ENCODE assay signal across 1 cellular context in the genomic region with DNA sequence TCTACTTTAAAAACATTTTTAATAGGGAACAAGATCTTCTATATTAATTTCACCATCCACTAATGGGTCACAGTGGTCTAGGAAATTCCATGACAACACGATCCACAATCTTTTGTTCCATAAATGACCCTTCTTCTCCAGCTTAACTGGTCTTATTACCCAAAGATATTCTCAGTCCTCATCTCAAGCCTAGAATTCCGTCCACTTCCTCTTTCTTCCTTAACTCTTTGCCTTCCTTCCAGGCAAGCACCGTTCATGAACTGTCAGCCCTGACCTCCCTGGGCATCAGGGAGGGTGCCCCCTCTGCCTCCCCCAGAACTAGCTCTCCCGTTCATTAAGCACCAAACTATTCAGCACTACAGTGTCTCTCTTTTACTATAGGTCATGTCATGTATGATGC.
TF ChIP-seq lines count a peak whose summit lies in the region.

No MANE protein-coding gene starts in this region.

TF ChIP-seq in GM12878, 131 proteins besides CTCF, POLR2A, EP300 and RAD21:
- no peak for TF ChIP-seq TAF1 (IDR thresholded peaks at IDR 0.05; ENCODE audit: borderline replicate concordance, low read depth, low read length)
- no peak for TF ChIP-seq TCF7 (IDR thresholded peaks at IDR 0.05; ENCODE audit: borderline replicate concordance)
- TF ChIP-seq ZZZ3 (IDR thresholded peaks at IDR 0.05; ENCODE audit: control insufficient read depth, insufficient read length, low read depth): no peak
- TF ChIP-seq BMI1 (IDR thresholded peaks at IDR 0.05; ENCODE audit: borderline replicate concordance): no peak
- TF ChIP-seq CBX5 (IDR thresholded peaks at IDR 0.05; ENCODE audit: low read depth): no peak
- TF ChIP-seq RUNX3 (IDR thresholded peaks at IDR 0.05; ENCODE audit: low read length): no peak
- TF ChIP-seq SPI1 (IDR thresholded peaks at IDR 0.05; ENCODE audit: borderline replicate concordance, insufficient read depth, low read depth, low read length): peak; percentile 59; the same call in 1 of the 2 replicates
- TF ChIP-seq ZSCAN29 (IDR thresholded peaks at IDR 0.05): no peak
TF ChIP-seq in GM12878: peak in this region for 1.
